ENCODE assay signal across 8 cellular contexts in the genomic region with DNA sequence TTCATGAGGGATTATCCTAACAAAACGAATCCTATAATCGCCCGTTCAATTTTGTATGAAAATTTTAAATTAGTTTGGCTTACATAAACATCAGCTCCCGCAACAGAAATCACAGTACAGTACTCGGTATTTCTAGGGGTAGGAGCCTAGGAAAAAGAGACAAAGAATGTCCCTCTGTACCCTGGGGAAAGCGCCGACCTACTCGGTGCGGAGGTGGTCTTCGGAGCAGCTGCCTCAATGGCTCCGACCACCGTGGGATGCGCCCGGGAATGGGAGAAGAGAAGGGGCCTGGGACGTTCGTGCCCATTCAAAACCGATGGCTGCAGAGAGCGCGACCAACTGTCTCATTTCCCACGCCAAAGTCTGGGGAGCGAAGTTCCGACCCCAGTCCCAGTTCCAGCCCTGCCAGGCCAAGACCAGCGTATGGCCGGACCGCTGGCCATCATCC. TPM values are rescaled to one million over a fixed set of nuclear protein-coding genes. Genes with fewer than 3 reads are reported as not detected.
DNase-seq lines count a peak whose midpoint lies in the region; ATAC-seq, FAIRE-seq and TF ChIP-seq lines count a peak whose summit lies in the region.

No MANE protein-coding gene starts in this region.

- 2 to 3% methylated on average over 25 of the region's 25 CpGs for WGBS in heart right ventricle, 2 donors
- 1 to 2% (median 1%) methylated on average over 24 to 25 of the region's 25 CpGs for WGBS in small intestine, 3 donors

- no peak for FAIRE-seq in small intestine (lab: Jason Lieb, UNC)

- no peaks in the 10 kb centered on the region for H3K27me3 ChIP-seq in heart right ventricle
- no peaks in the 10 kb centered on the region for H3K27me3 ChIP-seq in foreskin keratinocyte
- H3K27me3 ChIP-seq in small intestine (ENCODE audit: control insufficient read depth in 2 of 2, insufficient read depth in 2 of 2, low read length in 2 of 2), result no peaks in the 10 kb centered on the region

- H3K4me3 ChIP-seq in heart right ventricle, result peak overlapping the region; percentile 51 to 93 (median 74)
- peak overlapping the region; percentile 60 to 62 for H3K4me3 ChIP-seq in small intestine (ENCODE audit: low read depth in 1 of 2, low read length in 2 of 2)

- H3K36me3 ChIP-seq in heart right ventricle, result no peaks in the 10 kb centered on the region
- H3K36me3 ChIP-seq in small intestine (ENCODE audit: control insufficient read depth in 2 of 2, insufficient read depth in 2 of 2, low read length in 2 of 2), result no peaks in the 10 kb centered on the region

- peaks cover 0 to 30% (median 20%) of the 10 kb centered on the region in 9 donors for H3K4me1 ChIP-seq in heart right ventricle
- H3K4me1 ChIP-seq in foreskin keratinocyte, result peaks cover 17% of the 10 kb centered on the region
- H3K4me1 ChIP-seq in small intestine (ENCODE audit: control insufficient read depth in 2 of 2, insufficient read depth in 1 of 2, low read depth in 1 of 2, low read length in 1 of 2), result peaks cover 0 to 4% of the 10 kb centered on the region in 2 donors

- intact Hi-C loops in heart right ventricle (cut with DNase I), result loop anchor here in 1 of 10 donors (10.0 kb wide), 1 partner anchor 236 kb away; a partner anchor contains a TSS
- intact Hi-C loops in Right ventricle myocardium inferior (cut with DNase I), result no loop called here

- H3K9me3 ChIP-seq in heart right ventricle (no peaks in the 10 kb centered on the region), small intestine (ENCODE audit: control insufficient read depth, low read depth) (no peaks in the 10 kb centered on the region)

- ATAC-seq in heart right ventricle (peak in 2 of 8 donors; percentile 1 to 11), Right ventricle myocardium inferior (no peak), SK-N-SH treated with all-trans-retinoic acid at 6 μM for 48 hours (peak; percentile 0; the same call in 1 of the 3 replicates), foreskin keratinocyte (no peak), HG02759 (IDR thresholded peaks at IDR 0.05; ENCODE audit: unreplicated experiment) (no peak)

- TF ChIP-seq CTCF in heart right ventricle (IDR thresholded peaks at IDR 0.05) (no peak), foreskin keratinocyte (conservative IDR thresholded peaks at IDR 0.05) (no peak)

- H3K27ac ChIP-seq in heart right ventricle (peak overlapping the region; percentile 67 to 94 (median 88)), foreskin keratinocyte (peak overlapping the region; percentile 77), small intestine (ENCODE audit: low read depth in 1 of 2, low read length in 1 of 2) (peak overlapping the region; percentile 77 to 94)

- DNase-seq in heart right ventricle (no peak), Right ventricle myocardium inferior (ENCODE audit: missing footprints) (no peak), foreskin keratinocyte (peak in 1 of 2 donors; percentile 26), small intestine (no peak), midbrain (lab: John Stamatoyannopoulos, UW) (no peak)
- DNase-seq in stimulated activated naive CD4-positive, alpha-beta T cell (lab: John Stamatoyannopoulos, UW), result no peak

TF ChIP-seq in SK-N-SH treated with all-trans-retinoic acid at 6 μM for 48 hours, 23 proteins besides CTCF, POLR2A, EP300 and RAD21:
- TF ChIP-seq GLIS3 (CRISPR knock-in tag; IDR thresholded peaks at IDR 0.05) (no peak), ESRRG (CRISPR knock-in tag; IDR thresholded peaks at IDR 0.05) (no peak), PPARA (CRISPR knock-in tag; IDR thresholded peaks at IDR 0.05; ENCODE audit: borderline replicate concordance) (no peak), BACH2 (CRISPR knock-in tag; IDR thresholded peaks at IDR 0.05; ENCODE audit: borderline replicate concordance) (no peak), RARB (CRISPR knock-in tag; IDR thresholded peaks at IDR 0.05) (no peak), ZNF70 (CRISPR knock-in tag; IDR thresholded peaks at IDR 0.05) (no peak), SNAI2 (CRISPR knock-in tag; IDR thresholded peaks at IDR 0.05) (no peak), ZNF8 (CRISPR knock-in tag; IDR thresholded peaks at IDR 0.05) (no peak), OSR1 (CRISPR knock-in tag; IDR thresholded peaks at IDR 0.05) (no peak), CSDC2 (CRISPR knock-in tag; IDR thresholded peaks at IDR 0.05) (no peak), ZFP3 (CRISPR knock-in tag; IDR thresholded peaks at IDR 0.05) (no peak), ISL1 (CRISPR knock-in tag; IDR thresholded peaks at IDR 0.05) (no peak), ZC3H10 (CRISPR knock-in tag; IDR thresholded peaks at IDR 0.05) (no peak), TCF4 (CRISPR knock-in tag; IDR thresholded peaks at IDR 0.05; ENCODE audit: borderline replicate concordance) (no peak), TOX (CRISPR knock-in tag; IDR thresholded peaks at IDR 0.05; ENCODE audit: borderline replicate concordance) (no peak)
- TF ChIP-seq, protein P1, sequence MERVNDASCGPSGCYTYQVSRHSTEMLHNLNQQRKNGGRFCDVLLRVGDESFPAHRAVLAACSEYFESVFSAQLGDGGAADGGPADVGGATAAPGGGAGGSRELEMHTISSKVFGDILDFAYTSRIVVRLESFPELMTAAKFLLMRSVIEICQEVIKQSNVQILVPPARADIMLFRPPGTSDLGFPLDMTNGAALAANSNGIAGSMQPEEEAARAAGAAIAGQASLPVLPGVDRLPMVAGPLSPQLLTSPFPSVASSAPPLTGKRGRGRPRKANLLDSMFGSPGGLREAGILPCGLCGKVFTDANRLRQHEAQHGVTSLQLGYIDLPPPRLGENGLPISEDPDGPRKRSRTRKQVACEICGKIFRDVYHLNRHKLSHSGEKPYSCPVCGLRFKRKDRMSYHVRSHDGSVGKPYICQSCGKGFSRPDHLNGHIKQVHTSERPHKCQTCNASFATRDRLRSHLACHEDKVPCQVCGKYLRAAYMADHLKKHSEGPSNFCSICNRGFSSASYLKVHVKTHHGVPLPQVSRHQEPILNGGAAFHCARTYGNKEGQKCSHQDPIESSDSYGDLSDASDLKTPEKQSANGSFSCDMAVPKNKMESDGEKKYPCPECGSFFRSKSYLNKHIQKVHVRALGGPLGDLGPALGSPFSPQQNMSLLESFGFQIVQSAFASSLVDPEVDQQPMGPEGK (CRISPR knock-in tag; IDR thresholded peaks at IDR 0.05; ENCODE audit: borderline replicate concordance), result no peak

RNA-seq across cellular contexts. Expression of a gene that starts 0.6 kb away (rescaled TPM):
- total RNA-seq in heart right ventricle (10 to 100 TPM in 1 of 10 donors, 1 to 10 TPM in 9; 4.5 to 12.7 (median 5.3) TPM), Right ventricle myocardium inferior (5.2 TPM), foreskin keratinocyte (41.1 and 41.7 TPM in 2 replicates)
- polyA plus RNA-seq in heart right ventricle (10 to 100 TPM in 1 of 2 donors, 1 to 10 TPM in 1; 2.1 to 10.2 TPM), foreskin keratinocyte (20.4 and 23.9 TPM in 2 replicates), small intestine (10 to 100 TPM; 13.5 to 43.4 (median 16.1) TPM)
